13 cellular contexts compared by ENCODE assay signal in genomic region chr17:40348136-40348504, GRCh38. TPM values are rescaled to one million over a fixed set of nuclear protein-coding genes. Genes with fewer than 3 reads are reported as not detected.
DNase-seq lines count a peak whose midpoint lies in the region; TF ChIP-seq lines count a peak whose summit lies in the region.
"Had no signal": no experiment of that assay in that cellular context is flagged by ENCODE, and none has a peak within 500 bp of the region (broad histone marks: within the 10 kb centered on the region; RNA-seq: fewer than 3 reads in every experiment).

No MANE protein-coding gene starts in this region.

- peak overlapping the region; percentile 52 for H3K4me3 ChIP-seq in DOHH2 (ENCODE audit: low read length)
- peak overlapping the region; percentile 34 for H3K4me3 ChIP-seq in iPS-18a (ENCODE audit: low read length)
- H3K4me3 ChIP-seq in prostate gland = no peak overlapping the region
- H3K4me3 ChIP-seq in BE2C (ENCODE audit: low read depth, low read length) = no peak overlapping the region

- H4K20me1 ChIP-seq in DOHH2 (ENCODE audit: control insufficient read depth, insufficient read depth, low read depth, low read length) = no peaks in the 10 kb centered on the region

- CTCF ChIA-PET in activated CD4-positive, alpha-beta memory T cell treated with anti-CD3 and anti-CD28 coated beads for 36 hours (lab: Charles Lee) = interaction anchor here (0.8 to 2.6 kb wide), 3 partner anchors 31 to 68 kb away, joined by 3 to 8 read pairs (median 7); no protein-coding TSS in a partner anchor

- peaks cover 17% of the 10 kb centered on the region for H3K36me3 Mint-ChIP-seq in activated CD4-positive, alpha-beta memory T cell treated with anti-CD3 and anti-CD28 coated beads for 36 hours

- 41% methylated on average over 5 of the region's 5 CpGs for WGBS in prostate gland

- DNase-seq in activated CD4-positive, alpha-beta memory T cell treated with anti-CD3 and anti-CD28 coated beads for 36 hours = no peak
- DNase-seq in prostate gland (ENCODE audit: low spot score) (no peak), NCI-H1048 (lab: John Stamatoyannopoulos, UW) (no peak), NCI-H2029 (lab: John Stamatoyannopoulos, UW) (no peak), mesenteric fat pad (ENCODE audit: low spot score) (no peak), BE2C (no peak)
- DNase-seq: stimulated activated CD4-positive, alpha-beta T cell treated with anti-CD3 and anti-CD28 coated beads, Interleukin-2, amount 100 ng/mL, for 24 hours; T1000 had no signal

- peak overlapping the region; percentile 23 for H3K27ac Mint-ChIP-seq in activated CD4-positive, alpha-beta memory T cell treated with anti-CD3 and anti-CD28 coated beads for 36 hours
- H3K27ac Mint-ChIP-seq: activated T-helper 2 cell treated with anti-CD3 and anti-CD28 coated beads, Interferon-gamma antibody, Interleukin-2, Interleukin-4, amounts not matched to agents 10 μg/mL and 5 μg/mL and 100 μg/mL, durations not matched to agents 14 hours and 24 hours and 36 hours had no signal

- no peaks in the 10 kb centered on the region for H3K9me3 ChIP-seq in DOHH2 (ENCODE audit: control insufficient read depth, insufficient read depth, low read length)
- no peaks in the 10 kb centered on the region for H3K9me3 ChIP-seq in iPS-18a (ENCODE audit: control insufficient read depth, low read depth, low read length)
- H3K9me3 ChIP-seq in prostate gland = no peaks in the 10 kb centered on the region
- H3K9me3 ChIP-seq in BE2C = no peaks in the 10 kb centered on the region

- intact Hi-C loops in activated CD4-positive, alpha-beta memory T cell treated with anti-CD3 and anti-CD28 coated beads for 36 hours (cut with micrococcal nuclease) = no loop called here
- intact Hi-C loops in prostate gland (cut with DNase I) = loop anchor here (5.0 kb wide), 1 partner anchor 36 kb away; no protein-coding TSS in a partner anchor

- peaks cover 11% of the 10 kb centered on the region; the same call in 1 of the 2 replicates for H3K79me2 ChIP-seq in DOHH2 (ENCODE audit: control insufficient read depth, low read length)

- no peaks in the 10 kb centered on the region for H3K27me3 Mint-ChIP-seq in activated CD4-positive, alpha-beta memory T cell treated with anti-CD3 and anti-CD28 coated beads for 36 hours

- no peak overlapping the region for H3K4me3 Mint-ChIP-seq in activated CD4-positive, alpha-beta memory T cell treated with anti-CD3 and anti-CD28 coated beads for 36 hours

- peaks cover under 1% of the 10 kb centered on the region for H3K27me3 ChIP-seq in DOHH2 (ENCODE audit: control insufficient read depth, low read length)
- H3K27me3 ChIP-seq in iPS-18a (ENCODE audit: control insufficient read depth, insufficient read depth, low read length) = peaks cover 70% of the 10 kb centered on the region
- H3K27me3 ChIP-seq in prostate gland (replicated peaks; ENCODE audit: insufficient read depth) = no peaks in the 10 kb centered on the region
- no peaks in the 10 kb centered on the region for H3K27me3 ChIP-seq in BE2C

- POLR2A ChIA-PET in activated CD4-positive, alpha-beta memory T cell treated with anti-CD3 and anti-CD28 coated beads for 36 hours (lab: Charles Lee) = interaction anchor here (0.7 kb wide), 1 partner anchor 130 kb away, joined by 3 read pairs; no protein-coding TSS in a partner anchor

- H3K4me1 ChIP-seq in DOHH2 (ENCODE audit: control insufficient read depth, low read length) (peaks cover 60% of the 10 kb centered on the region), iPS-18a (ENCODE audit: control insufficient read depth, low read depth, low read length) (peaks cover 43% of the 10 kb centered on the region), prostate gland (replicated peaks) (peaks cover 43% of the 10 kb centered on the region), BE2C (peaks cover 79% of the 10 kb centered on the region)

- no peak overlapping the region for H3K27ac ChIP-seq in DOHH2 (ENCODE audit: low read depth, low read length)
- H3K27ac ChIP-seq in iPS-18a (ENCODE audit: low read length) = no peak overlapping the region
- peak overlapping the region; percentile 46 to 98 for H3K27ac ChIP-seq in prostate gland

- no peak for TF ChIP-seq POLR2A in prostate gland (IDR thresholded peaks at IDR 0.05)

- no peak overlapping the region for H3K9ac ChIP-seq in iPS-18a (ENCODE audit: low read length)

- H3K9me3 Mint-ChIP-seq in activated CD4-positive, alpha-beta memory T cell treated with anti-CD3 and anti-CD28 coated beads for 36 hours = no peaks in the 10 kb centered on the region
- H3K9me3 Mint-ChIP-seq: activated T-helper 2 cell treated with anti-CD3 and anti-CD28 coated beads, Interferon-gamma antibody, Interleukin-2, Interleukin-4, amounts not matched to agents 10 μg/mL and 5 μg/mL and 100 μg/mL, durations not matched to agents 14 hours and 24 hours and 36 hours had no signal

- peak overlapping the region; percentile 70 for H3K4me2 ChIP-seq in DOHH2 (ENCODE audit: low read length)

- TF ChIP-seq CTCF in DOHH2 (IDR thresholded peaks at IDR 0.05; ENCODE audit: low read depth, low read length, poor library complexity, severe bottlenecking) (no peak), prostate gland (IDR thresholded peaks at IDR 0.05) (no peak), BE2C (IDR thresholded peaks at IDR 0.05; ENCODE audit: low read depth, low read length) (no peak)

- peaks cover 14% of the 10 kb centered on the region for H3K36me3 ChIP-seq in DOHH2 (ENCODE audit: control insufficient read depth, low read length)
- no peaks in the 10 kb centered on the region for H3K36me3 ChIP-seq in iPS-18a (ENCODE audit: control insufficient read depth, low read depth, low read length)
- no peaks in the 10 kb centered on the region for H3K36me3 ChIP-seq in prostate gland
- peaks cover 35% of the 10 kb centered on the region for H3K36me3 ChIP-seq in BE2C

- H3F3A ChIP-seq in DOHH2 (ENCODE audit: control insufficient read depth, insufficient read depth) = peaks cover 3% of the 10 kb centered on the region; the same call in 1 of the 2 replicates

- H3K9me2 ChIP-seq in DOHH2 (replicated peaks; ENCODE audit: control insufficient read depth, low read length) = no peaks in the 10 kb centered on the region

- H3K4me1 Mint-ChIP-seq in activated CD4-positive, alpha-beta memory T cell treated with anti-CD3 and anti-CD28 coated beads for 36 hours (ENCODE audit: low read depth) = peaks cover 48% of the 10 kb centered on the region

RNA-seq across cellular contexts. Expression of gene GJD3, which starts 16.4 kb away (rescaled TPM):
- total RNA-seq in activated CD4-positive, alpha-beta memory T cell treated with anti-CD3 and anti-CD28 coated beads for 36 hours = under 1 TPM in 1 of 2 experiments, not detected in 1; 0.27 TPM
- total RNA-seq in prostate gland = 1 to 10 TPM in 1 of 2 donors, under 1 TPM in 1; 0.82 to 5.3 TPM
- total RNA-seq in mesenteric fat pad = 0.77 TPM
- 11.3 TPM for polyA plus RNA-seq in BE2C (2012; ENCODE audit: insufficient read depth, insufficient read length, low read depth)
- total RNA-seq: Daoy, HT1080 had no signal

RNA-seq across cellular contexts. Expression of gene RARA, which starts 39.1 kb away (rescaled TPM):
- total RNA-seq in activated CD4-positive, alpha-beta memory T cell treated with anti-CD3 and anti-CD28 coated beads for 36 hours = 10 to 100 TPM; 31.2 TPM
- total RNA-seq in prostate gland = 10 to 100 TPM; 24.4 to 70.6 TPM
- total RNA-seq in mesenteric fat pad = 70.3 TPM
- polyA plus RNA-seq in BE2C (2012; ENCODE audit: insufficient read depth, insufficient read length, low read depth) = 141 TPM

Comparison
In these comparisons a context has a peak if more than half of its experiments do, and no peak if none do; other contexts are left out.
1. H3K27ac ChIP-seq: peak in prostate gland (2 of 2); none in DOHH2 (single experiment) and iPS-18a (single experiment).
2. H3K4me3 ChIP-seq: peak in DOHH2 (single experiment) and iPS-18a (single experiment); none in prostate gland (0 of 2) and BE2C (single experiment).